ENCODE assay signal across 10 cellular contexts in the genomic region with DNA sequence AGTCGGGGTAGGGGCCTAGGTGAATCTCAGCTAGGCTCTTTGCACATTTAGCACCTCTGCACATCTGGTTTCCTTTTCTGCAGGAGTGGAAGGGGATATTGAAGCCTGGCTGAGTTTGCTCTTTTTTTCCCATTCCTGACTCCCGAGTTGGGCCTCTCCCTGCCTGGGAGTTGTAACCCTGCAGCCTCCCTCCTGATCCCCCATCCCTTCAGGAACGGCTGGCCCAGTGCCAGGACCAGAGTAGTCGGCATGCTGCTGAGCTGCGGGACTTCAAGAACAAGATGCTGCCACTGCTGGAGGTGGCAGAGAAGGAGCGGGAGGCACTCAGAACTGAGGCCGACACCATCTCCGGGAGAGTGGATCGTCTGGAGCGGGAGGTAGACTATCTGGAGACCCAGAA. TPM values are rescaled to one million over a fixed set of nuclear protein-coding genes. Genes with fewer than 3 reads are reported as not detected.
DNase-seq lines count a peak whose midpoint lies in the region; ATAC-seq, FAIRE-seq and TF ChIP-seq lines count a peak whose summit lies in the region.
"Had no signal": no experiment of that assay in that cellular context is flagged by ENCODE, and none has a peak within 500 bp of the region (broad histone marks: within the 10 kb centered on the region; RNA-seq: fewer than 3 reads in every experiment).

No MANE protein-coding gene starts in this region.

- ATAC-seq in CD8-positive, alpha-beta T cell = no peak
- ATAC-seq in GM19328 (IDR thresholded peaks at IDR 0.05; ENCODE audit: unreplicated experiment) = no peak

- TF ChIP-seq CTCF in CD8-positive, alpha-beta T cell (IDR thresholded peaks at IDR 0.05) = no peak
- no peak for TF ChIP-seq CTCF in Peyer's patch (IDR thresholded peaks at IDR 0.05)
- TF ChIP-seq CTCF in glutamatergic neuron (IDR thresholded peaks at IDR 0.05; ENCODE audit: partially characterized antibody, unreplicated experiment) = no peak
- TF ChIP-seq CTCF in prostate gland (IDR thresholded peaks at IDR 0.05) = no peak

- CTCF ChIA-PET in CD8-positive, alpha-beta T cell (lab: Charles Lee) = interaction anchor here (0.6 to 2.4 kb wide), 2 partner anchors 10 to 111 kb away, joined by 3 to 10 read pairs; no protein-coding TSS in a partner anchor

- POLR2A ChIA-PET in CD8-positive, alpha-beta T cell (lab: Charles Lee) = no interaction called here

- H3K9me3 ChIP-seq in CD8-positive, alpha-beta T cell (ENCODE audit: low read length) = no peaks in the 10 kb centered on the region
- H3K9me3 ChIP-seq in Peyer's patch = no peaks in the 10 kb centered on the region
- H3K9me3 ChIP-seq in prostate gland = no peaks in the 10 kb centered on the region

- no peaks in the 10 kb centered on the region for H3K36me3 ChIP-seq in CD8-positive, alpha-beta T cell (ENCODE audit: insufficient read depth, low read length)
- H3K36me3 ChIP-seq in Peyer's patch (no peaks in the 10 kb centered on the region), prostate gland (no peaks in the 10 kb centered on the region)

- H3K27me3 ChIP-seq in CD8-positive, alpha-beta T cell (ENCODE audit: insufficient read depth, low read length) = no peaks in the 10 kb centered on the region
- no peaks in the 10 kb centered on the region for H3K27me3 ChIP-seq in Peyer's patch
- no peaks in the 10 kb centered on the region for H3K27me3 ChIP-seq in prostate gland (replicated peaks; ENCODE audit: insufficient read depth)

- H3K4me3 Mint-ChIP-seq in CD8-positive, alpha-beta T cell = no peak overlapping the region
- H3K4me3 Mint-ChIP-seq in glutamatergic neuron (ENCODE audit: unreplicated experiment) = no peak overlapping the region
- H3K4me3 Mint-ChIP-seq: IgD-negative memory B cell had no signal

- DNase-seq in CD8-positive, alpha-beta T cell = no peak
- DNase-seq in Peyer's patch (peak; percentile 31 to 58 (median 56)), glutamatergic neuron (peak; percentile 21), prostate gland (ENCODE audit: low spot score) (no peak), H54 (ENCODE audit: insufficient read length, low spot score) (no peak), NCI-H128 (lab: John Stamatoyannopoulos, UW; ENCODE audit: unreplicated experiment) (no peak), hepatic stellate cell (ENCODE audit: low spot score) (no peak)

- H3K27me3 Mint-ChIP-seq in CD8-positive, alpha-beta T cell (ENCODE audit: low read depth) = no peaks in the 10 kb centered on the region
- H3K27me3 Mint-ChIP-seq in glutamatergic neuron (ENCODE audit: unreplicated experiment) = peaks cover 15% of the 10 kb centered on the region
- H3K27me3 Mint-ChIP-seq: IgD-negative memory B cell had no signal

- H3K4me3 ChIP-seq in CD8-positive, alpha-beta T cell (ENCODE audit: low read depth, low read length) = no peak overlapping the region
- H3K4me3 ChIP-seq in Peyer's patch (peak overlapping the region in 2 of 4 donors; percentile 16 to 33), prostate gland (peak overlapping the region; percentile 1 to 9)

- WGBS in prostate gland = 45% methylated on average over 10 of the region's 10 CpGs

- peaks cover 14% of the 10 kb centered on the region for H3K4me1 ChIP-seq in CD8-positive, alpha-beta T cell (ENCODE audit: insufficient read depth, low read length)
- H3K4me1 ChIP-seq in Peyer's patch = peaks cover 0 to 35% (median 0%) of the 10 kb centered on the region in 4 donors
- H3K4me1 ChIP-seq in prostate gland (replicated peaks) = no peaks in the 10 kb centered on the region

- no peaks in the 10 kb centered on the region for H3K9me3 Mint-ChIP-seq in CD8-positive, alpha-beta T cell
- peaks cover 2% of the 10 kb centered on the region for H3K9me3 Mint-ChIP-seq in glutamatergic neuron (ENCODE audit: unreplicated experiment)
- H3K9me3 Mint-ChIP-seq: IgD-negative memory B cell had no signal

- H3K27ac Mint-ChIP-seq in CD8-positive, alpha-beta T cell = peak overlapping the region; percentile 55
- no peak overlapping the region for H3K27ac Mint-ChIP-seq in glutamatergic neuron (ENCODE audit: unreplicated experiment)
- H3K27ac Mint-ChIP-seq: IgD-negative memory B cell had no signal

- no peak overlapping the region for H3K27ac ChIP-seq in CD8-positive, alpha-beta T cell (ENCODE audit: low read depth, low read length)
- H3K27ac ChIP-seq in Peyer's patch (peak overlapping the region; percentile 12 to 74 (median 38)), prostate gland (peak overlapping the region; percentile 25 to 55)

- H3K36me3 Mint-ChIP-seq in CD8-positive, alpha-beta T cell = peaks cover 22% of the 10 kb centered on the region
- no peaks in the 10 kb centered on the region for H3K36me3 Mint-ChIP-seq in glutamatergic neuron (ENCODE audit: unreplicated experiment)

- H3K4me1 Mint-ChIP-seq in CD8-positive, alpha-beta T cell (ENCODE audit: low read depth) = peaks cover 32% of the 10 kb centered on the region
- peaks cover 43% of the 10 kb centered on the region for H3K4me1 Mint-ChIP-seq in glutamatergic neuron (ENCODE audit: low read depth, unreplicated experiment)

- TF ChIP-seq POLR2A in Peyer's patch (IDR thresholded peaks at IDR 0.05) (no peak), prostate gland (IDR thresholded peaks at IDR 0.05) (no peak), H54 (IDR thresholded peaks at IDR 0.05; ENCODE audit: low read depth, low read length) (no peak)

- FAIRE-seq in H54 (lab: Jason Lieb, UNC) = no peak
- FAIRE-seq: keratinocyte had no signal

- intact Hi-C loops in CD8-positive, alpha-beta T cell (cut with DNase I, micrococcal nuclease) = no loop called here
- intact Hi-C loops in prostate gland (cut with DNase I) = loop anchor here (5.0 kb wide), 1 partner anchor 317 kb away; no protein-coding TSS in a partner anchor

RNA-seq across cellular contexts. Expression of gene OLFML3, which starts 0.8 kb away (rescaled TPM):
- under 1 TPM; 0.49 to 0.67 TPM for total RNA-seq in CD8-positive, alpha-beta T cell
- total RNA-seq in Peyer's patch (10 to 100 TPM in 1 of 4 donors, 1 to 10 TPM in 3; 3.3 to 12.0 (median 7.8) TPM), glutamatergic neuron (ENCODE audit: unreplicated experiment) (2.9 TPM), prostate gland (10 to 100 TPM; 15.8 to 25.1 TPM)

RNA-seq across cellular contexts. Expression of gene HIPK1, which starts 51.0 kb away (rescaled TPM):
- 100 to 1,000 TPM; 301 to 312 TPM for total RNA-seq in CD8-positive, alpha-beta T cell
- total RNA-seq in Peyer's patch = 10 to 100 TPM; 34.7 to 51.2 (median 42.1) TPM
- total RNA-seq in glutamatergic neuron (ENCODE audit: unreplicated experiment) = 41.0 TPM
- 10 to 100 TPM; 43.5 to 76.3 TPM for total RNA-seq in prostate gland

Comparison
In these comparisons a context has a peak if more than half of its experiments do, and no peak if none do; other contexts are left out.
1. DNase-seq: peak in Peyer's patch (3 of 3) and glutamatergic neuron (single experiment); none in CD8-positive, alpha-beta T cell (0 of 7), prostate gland (single experiment), H54 (single experiment), NCI-H128 (single experiment) and hepatic stellate cell (single experiment).